ENCODE assay signal across 20 cellular contexts in the genomic region with DNA sequence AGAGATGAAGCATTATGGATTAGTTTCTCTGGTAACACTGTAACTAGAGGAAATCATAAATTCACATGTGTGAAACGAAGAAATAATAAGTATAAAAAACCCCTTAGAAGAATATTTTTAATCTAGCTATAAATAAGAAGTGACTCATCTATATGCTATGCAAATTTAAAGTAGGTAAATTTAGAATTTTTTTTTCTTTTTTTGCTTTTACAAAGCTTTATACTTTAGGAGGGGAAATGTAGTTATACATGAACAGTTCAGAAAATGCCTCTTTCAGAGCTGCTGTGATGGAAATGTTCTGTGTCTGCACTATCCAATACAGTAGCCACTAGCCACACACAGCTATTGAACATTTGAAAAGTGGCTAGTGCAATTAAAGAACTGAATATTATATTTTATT.
DNase-seq lines count a peak whose midpoint lies in the region; ATAC-seq and TF ChIP-seq lines count a peak whose summit lies in the region.
"Had no signal": no experiment of that assay in that cellular context is flagged by ENCODE, and none has a peak within 500 bp of the region (broad histone marks: within the 10 kb centered on the region; RNA-seq: fewer than 3 reads in every experiment).

No MANE protein-coding gene starts in this region.

- POLR2A ChIA-PET in activated B cell treated with CpG ODN at 0.5 μM for 24 hours (lab: Charles Lee): interaction anchor here (1.3 to 1.7 kb wide), 2 partner anchors 9 to 20 kb away, joined by 9 read pairs; no protein-coding TSS in a partner anchor

- ATAC-seq in activated B cell treated with CpG ODN at 0.5 μM for 24 hours (ENCODE audit: low read depth) (peak; percentile 70), naive B cell (ENCODE audit: low read depth in 2 of 2) (peak; percentile 74 to 77)
- ATAC-seq: A549, GM23338, HepG2 had no signal

- CTCF ChIA-PET in activated B cell treated with CpG ODN at 0.5 μM for 24 hours (lab: Charles Lee): interaction anchor here (1.3 kb wide), 1 partner anchor 21 kb away, joined by 9 read pairs; no protein-coding TSS in a partner anchor

- H3K36me3 Mint-ChIP-seq in activated naive CD4-positive, alpha-beta T cell treated with anti-CD3 and anti-CD28 coated beads, Interleukin-2, amount 50 U/mL, for 24 hours: peaks cover 3% of the 10 kb centered on the region
- H3K36me3 Mint-ChIP-seq in activated B cell treated with CpG ODN at 0.5 μM for 24 hours (ENCODE audit: low read depth) (no peaks in the 10 kb centered on the region), naive B cell (no peaks in the 10 kb centered on the region)

- no peak for TF ChIP-seq CTCF in activated B cell treated with CpG ODN at 0.5 μM for 24 hours (IDR thresholded peaks at IDR 0.05)

- no peak overlapping the region for H3K27ac ChIP-seq in substantia nigra (ENCODE audit: low read depth, low read length, poor library complexity, severe bottlenecking)
- H3K27ac ChIP-seq: 22Rv1, A549, BLaER1 had no signal

- H3K9me3 Mint-ChIP-seq in activated naive CD4-positive, alpha-beta T cell treated with anti-CD3 and anti-CD28 coated beads, Interleukin-2, amount 50 U/mL, for 24 hours: no peaks in the 10 kb centered on the region
- no peaks in the 10 kb centered on the region for H3K9me3 Mint-ChIP-seq in activated B cell treated with CpG ODN at 0.5 μM for 24 hours
- H3K9me3 Mint-ChIP-seq in naive B cell: no peaks in the 10 kb centered on the region
- H3K9me3 Mint-ChIP-seq: CD14-positive monocyte; CD4-positive, alpha-beta memory T cell; GM23338 had no signal

- no peaks in the 10 kb centered on the region for H3K27me3 Mint-ChIP-seq in activated naive CD4-positive, alpha-beta T cell treated with anti-CD3 and anti-CD28 coated beads, Interleukin-2, amount 50 U/mL, for 24 hours
- H3K27me3 Mint-ChIP-seq in activated B cell treated with CpG ODN at 0.5 μM for 24 hours (no peaks in the 10 kb centered on the region), naive B cell (no peaks in the 10 kb centered on the region)
- H3K27me3 Mint-ChIP-seq: CD4-positive, alpha-beta memory T cell had no signal

- no peak for DNase-seq in activated naive CD4-positive, alpha-beta T cell (lab: John Stamatoyannopoulos, UW)
- DNase-seq in activated B cell treated with CpG ODN at 0.5 μM for 24 hours (no peak), naive B cell (peak; percentile 12), NCI-H2081 (lab: John Stamatoyannopoulos, UW) (no peak), NCI-H1105 (lab: John Stamatoyannopoulos, UW) (no peak), substantia nigra (lab: John Stamatoyannopoulos, UW) (no peak)
- DNase-seq: AML-193; CD4-positive, alpha-beta memory T cell; DMS153; DMS79; GF-D8; HCEC 1CT; KG1 had no signal

- H3K27ac Mint-ChIP-seq in activated naive CD4-positive, alpha-beta T cell treated with anti-CD3 and anti-CD28 coated beads, Interleukin-2, amount 50 U/mL, for 24 hours: peak overlapping the region; percentile 72
- H3K27ac Mint-ChIP-seq in activated B cell treated with CpG ODN at 0.5 μM for 24 hours (peak overlapping the region; percentile 50), naive B cell (peak overlapping the region in 2 of 6 donors; percentile 41 to 42)
- H3K27ac Mint-ChIP-seq: CD4-positive, alpha-beta memory T cell; GM23338 had no signal

- intact Hi-C loops in activated B cell treated with CpG ODN at 0.5 μM for 24 hours (cut with micrococcal nuclease): loop anchor here (1.0 to 5.0 kb wide), 3 partner anchors 21 to 141 kb away; a partner anchor contains a TSS

- H3K4me3 Mint-ChIP-seq in activated naive CD4-positive, alpha-beta T cell treated with anti-CD3 and anti-CD28 coated beads, Interleukin-2, amount 50 U/mL, for 24 hours: peak overlapping the region; percentile 44
- H3K4me3 Mint-ChIP-seq in activated B cell treated with CpG ODN at 0.5 μM for 24 hours (peak overlapping the region; percentile 28), naive B cell (peak overlapping the region in 3 of 8 donors; percentile 6 to 30 (median 27))
- H3K4me3 Mint-ChIP-seq: CD14-positive monocyte; CD4-positive, alpha-beta memory T cell; GM23338 had no signal

- H3K4me1 Mint-ChIP-seq in activated naive CD4-positive, alpha-beta T cell treated with anti-CD3 and anti-CD28 coated beads, Interleukin-2, amount 50 U/mL, for 24 hours: peaks cover 26% of the 10 kb centered on the region
- H3K4me1 Mint-ChIP-seq in activated B cell treated with CpG ODN at 0.5 μM for 24 hours (peaks cover 34% of the 10 kb centered on the region), naive B cell (peaks cover 17 to 30% (median 26%) of the 10 kb centered on the region in 3 donors)
- H3K4me1 Mint-ChIP-seq: CD14-positive monocyte; CD4-positive, alpha-beta memory T cell had no signal
